ENCODE assay signal across 11 cellular contexts in genomic region chr3:73766599-73767378, GRCh38.
DNase-seq lines count a peak whose midpoint lies in the region; ATAC-seq and TF ChIP-seq lines count a peak whose summit lies in the region.
"Had no signal": no experiment of that assay in that cellular context is flagged by ENCODE, and none has a peak within 500 bp of the region (broad histone marks: within the 10 kb centered on the region; RNA-seq: fewer than 3 reads in every experiment).

No MANE protein-coding gene starts in this region.

- no peaks in the 10 kb centered on the region for H3K79me2 ChIP-seq in Karpas-422 (ENCODE audit: low read length)

- 16 to 19% methylated on average over 7 of the region's 7 CpGs for WGBS in tibial nerve, 2 donors

- H4K20me1 ChIP-seq in Karpas-422 (ENCODE audit: insufficient read depth, low read depth, low read length), result no peaks in the 10 kb centered on the region

- DNase-seq in Karpas-422, result no peak
- DNase-seq in choroid plexus epithelial cell (ENCODE audit: low read depth), result peak; percentile 89
- DNase-seq in medulla oblongata (ENCODE audit: extremely low spot score), result peak; percentile 19
- peak in 1 of 2 donors; percentile 45 for DNase-seq in tibial nerve (ENCODE audit: low spot score in 2 of 2)
- no peak for DNase-seq in NCI-H345 (lab: John Stamatoyannopoulos, UW)
- DNase-seq: naive thymus-derived CD4-positive, alpha-beta T cell; NCI-H1417 treated with DMSO at 0.1 percent for 48 hours had no signal

- TF ChIP-seq EP300 in tibial nerve (IDR thresholded peaks at IDR 0.05), result peak in 1 of 2 donors; percentile 53

- H3K9me3 ChIP-seq in Karpas-422 (ENCODE audit: low read length), result no peaks in the 10 kb centered on the region
- peaks cover 0 to 4% (median 0%) of the 10 kb centered on the region in 4 donors for H3K9me3 ChIP-seq in tibial nerve

- TF ChIP-seq CTCF in choroid plexus epithelial cell (conservative IDR thresholded peaks at IDR 0.05; ENCODE audit: low read depth, low read length) (no peak), tibial nerve (IDR thresholded peaks at IDR 0.05) (no peak)

- H3K27ac ChIP-seq in Karpas-422 (ENCODE audit: low read length) (no peak overlapping the region), tibial nerve (peak overlapping the region; percentile 55 to 88 (median 80))
- H3K27ac ChIP-seq: cardiac muscle cell had no signal

- H3K27me3 ChIP-seq in Karpas-422 (ENCODE audit: low read length) (no peaks in the 10 kb centered on the region), tibial nerve (no peaks in the 10 kb centered on the region)
- H3K27me3 ChIP-seq: cardiac muscle cell had no signal

- H2AFZ ChIP-seq in Karpas-422 (ENCODE audit: low read length), result 0 out of 2 replicates have a peak overlapping the region, but pooled peaks have one; percentile 42

- no peaks in the 10 kb centered on the region for H3K9me2 ChIP-seq in Karpas-422 (replicated peaks; ENCODE audit: insufficient read depth, low read length)

- H3K4me1 ChIP-seq in Karpas-422 (ENCODE audit: low read length) (no peaks in the 10 kb centered on the region), tibial nerve (peaks cover 0 to 23% (median 4%) of the 10 kb centered on the region in 4 donors)

- H3K36me3 ChIP-seq in Karpas-422 (ENCODE audit: insufficient read depth, low read length) (no peaks in the 10 kb centered on the region), tibial nerve (no peaks in the 10 kb centered on the region)
- H3K36me3 ChIP-seq: cardiac muscle cell had no signal

- no peak overlapping the region for H3K9ac ChIP-seq in Karpas-422 (ENCODE audit: low read length)

- no peak overlapping the region for H3K4me2 ChIP-seq in Karpas-422 (ENCODE audit: low read depth, low read length, poor library complexity, severe bottlenecking)

- no peak for TF ChIP-seq POLR2A in tibial nerve (IDR thresholded peaks at IDR 0.05)

- H3K4me3 ChIP-seq in Karpas-422 (ENCODE audit: low read length) (no peak overlapping the region), choroid plexus epithelial cell (ENCODE audit: low read depth, low read length) (peak overlapping the region; percentile 38), tibial nerve (peak overlapping the region in 3 of 4 donors; percentile 11 to 40 (median 27))
- H3K4me3 ChIP-seq: cardiac muscle cell had no signal

- ATAC-seq in GM21367 (IDR thresholded peaks at IDR 0.05; ENCODE audit: unreplicated experiment) (no peak), HG03439 (IDR thresholded peaks at IDR 0.05; ENCODE audit: unreplicated experiment) (no peak), HG02763 (IDR thresholded peaks at IDR 0.05; ENCODE audit: unreplicated experiment) (no peak)
- ATAC-seq: naive thymus-derived CD4-positive, alpha-beta T cell had no signal

Comparison
In these comparisons a context has a peak if more than half of its experiments do, and no peak if none do; other contexts are left out.
1. DNase-seq: peak in choroid plexus epithelial cell (single experiment) and medulla oblongata (single experiment); none in Karpas-422 (single experiment) and NCI-H345 (single experiment).